In the genomic region with DNA sequence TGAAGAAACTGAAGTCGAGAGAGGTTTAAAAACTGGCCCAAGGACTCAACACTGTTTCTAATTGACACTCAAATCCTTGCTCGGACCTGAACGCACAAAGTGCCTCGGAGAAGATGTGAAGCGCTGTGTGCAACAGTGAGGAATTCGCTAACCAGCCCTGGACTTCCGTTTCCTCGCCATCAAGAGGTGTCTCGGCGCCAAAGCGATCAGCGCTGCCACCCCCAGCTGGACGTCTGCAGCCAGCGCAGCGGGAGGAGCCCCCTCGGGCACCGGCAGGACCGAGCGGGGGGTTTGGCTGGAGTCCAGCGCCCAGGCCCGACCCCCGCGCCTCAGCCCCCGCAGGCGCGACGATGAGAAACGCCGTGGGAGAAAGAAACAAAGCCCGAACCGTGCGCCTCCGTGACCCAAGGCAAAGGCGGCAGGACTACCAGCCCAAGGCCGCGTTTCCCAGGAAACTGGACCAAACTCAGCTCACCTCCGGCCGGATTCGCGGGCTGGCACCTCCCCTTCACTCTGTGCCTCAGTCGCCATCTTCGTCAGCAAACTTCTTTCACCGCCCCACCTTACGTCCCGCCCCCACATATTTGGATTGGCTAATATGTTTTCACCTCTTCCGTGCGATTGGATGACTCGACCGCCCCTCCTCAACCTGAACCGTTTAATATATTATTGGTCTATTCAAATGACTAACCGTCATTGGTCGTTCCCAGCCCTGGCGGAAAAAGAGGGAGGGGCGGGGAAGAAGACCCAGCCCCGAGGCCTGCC, we compare ENCODE assay signal across 8 cellular contexts. TPM values are rescaled to one million over a fixed set of nuclear protein-coding genes. Genes with fewer than 3 reads are reported as not detected.
DNase-seq lines count a peak whose midpoint lies in the region; ATAC-seq and TF ChIP-seq lines count a peak whose summit lies in the region.

A gene with protein sequence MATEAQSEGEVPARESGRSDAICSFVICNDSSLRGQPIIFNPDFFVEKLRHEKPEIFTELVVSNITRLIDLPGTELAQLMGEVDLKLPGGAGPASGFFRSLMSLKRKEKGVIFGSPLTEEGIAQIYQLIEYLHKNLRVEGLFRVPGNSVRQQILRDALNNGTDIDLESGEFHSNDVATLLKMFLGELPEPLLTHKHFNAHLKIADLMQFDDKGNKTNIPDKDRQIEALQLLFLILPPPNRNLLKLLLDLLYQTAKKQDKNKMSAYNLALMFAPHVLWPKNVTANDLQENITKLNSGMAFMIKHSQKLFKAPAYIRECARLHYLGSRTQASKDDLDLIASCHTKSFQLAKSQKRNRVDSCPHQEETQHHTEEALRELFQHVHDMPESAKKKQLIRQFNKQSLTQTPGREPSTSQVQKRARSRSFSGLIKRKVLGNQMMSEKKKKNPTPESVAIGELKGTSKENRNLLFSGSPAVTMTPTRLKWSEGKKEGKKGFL (minus strand): TSS at position 541 of the 765 bp plus-strand sequence. CDS start 10 bp downstream, at position 531.

- H3K27ac Mint-ChIP-seq in T-helper 17 cell, result peak within 1 kb of the TSS; percentile 81
- H3K27ac Mint-ChIP-seq in progenitor cell of endocrine pancreas, result peak within 1 kb of the TSS; percentile 93

- peak within 1 kb of the TSS; percentile 75 for H3K27ac ChIP-seq in angular gyrus (ENCODE audit: low read depth, low read length)
- H3K27ac ChIP-seq in left ventricle myocardium inferior (replicated peaks), result peak within 1 kb of the TSS; percentile 97
- H3K27ac ChIP-seq in urinary bladder (ENCODE audit: low read depth), result peak within 1 kb of the TSS; percentile 90

- H3K9me3 Mint-ChIP-seq in progenitor cell of endocrine pancreas (ENCODE audit: low read depth), result no peaks in the 10 kb centered on the region

- TF ChIP-seq CTCF in left ventricle myocardium inferior (IDR thresholded peaks at IDR 0.05; ENCODE audit: borderline replicate concordance) (no peak), progenitor cell of endocrine pancreas (IDR thresholded peaks at IDR 0.05; ENCODE audit: unreplicated experiment) (peak; percentile 39)

- H3K27me3 ChIP-seq in left ventricle myocardium inferior (ENCODE audit: low read depth), result no peaks in the 10 kb centered on the region

- H3K4me3 Mint-ChIP-seq in T-helper 17 cell (peak within 1 kb of the TSS; percentile 97), progenitor cell of endocrine pancreas (ENCODE audit: low read depth) (peak within 1 kb of the TSS; percentile 92)

- H3K36me3 ChIP-seq in left ventricle myocardium inferior (peaks cover 9% of the 10 kb centered on the region), urinary bladder (ENCODE audit: insufficient read depth) (no peaks in the 10 kb centered on the region)

- H3K4me1 Mint-ChIP-seq in T-helper 17 cell (peaks cover 15% of the 10 kb centered on the region), progenitor cell of endocrine pancreas (ENCODE audit: low read depth) (peaks cover 22% of the 10 kb centered on the region)

- H3K4me3 ChIP-seq in left ventricle myocardium inferior, result peak within 1 kb of the TSS; percentile 97
- peak within 1 kb of the TSS; percentile 65 for H3K4me3 ChIP-seq in urinary bladder (ENCODE audit: low read depth, low read length)

- no peaks in the 10 kb centered on the region for H3K36me3 Mint-ChIP-seq in T-helper 17 cell (ENCODE audit: low read depth)
- H3K36me3 Mint-ChIP-seq in progenitor cell of endocrine pancreas (ENCODE audit: insufficient read depth), result peaks cover 2% of the 10 kb centered on the region

- intact Hi-C loops in left ventricle myocardium inferior (cut with micrococcal nuclease), result no loop called here

- H3K4me1 ChIP-seq in left ventricle myocardium inferior (peaks cover 16% of the 10 kb centered on the region), urinary bladder (ENCODE audit: insufficient read depth) (no peaks in the 10 kb centered on the region)

- TF ChIP-seq POLR2A in GM15510 (IDR thresholded peaks at IDR 0.05; ENCODE audit: borderline replicate concordance, extremely low read depth, insufficient read length), result peak; percentile 69

- under 1% methylated on average over 55 of the region's 55 CpGs for WGBS in urinary bladder

- ATAC-seq in HG02885 (IDR thresholded peaks at IDR 0.05; ENCODE audit: poor library complexity, unreplicated experiment) (peak; percentile 96), T-helper 17 cell (peak; percentile 99)

- H3K27me3 Mint-ChIP-seq in T-helper 17 cell, result no peaks in the 10 kb centered on the region
- no peaks in the 10 kb centered on the region for H3K27me3 Mint-ChIP-seq in progenitor cell of endocrine pancreas

- DNase-seq in NCI-H1694 treated with DMSO at 0.1 percent for 48 hours (lab: John Stamatoyannopoulos, UW) (peak; percentile 98), T-helper 17 cell (peak; percentile 75 to 86 (median 84)), left ventricle myocardium inferior (peak; percentile 93), progenitor cell of endocrine pancreas (ENCODE audit: low spot score, unreplicated experiment) (peak; percentile 84)

- H3K9me3 ChIP-seq in T-helper 17 cell (ENCODE audit: control insufficient read depth, low read length, poor library complexity, severe bottlenecking) (no peaks in the 10 kb centered on the region), left ventricle myocardium inferior (replicated peaks) (no peaks in the 10 kb centered on the region)

RNA-seq across cellular contexts. Expression of the gene that starts here (rescaled TPM):
- total RNA-seq in T-helper 17 cell (10 to 100 TPM in 1 of 2 donors, 1 to 10 TPM in 1; 9.3 to 15.7 TPM), left ventricle myocardium inferior (4.2 TPM), progenitor cell of endocrine pancreas (20.4 and 21.1 TPM in 2 replicates), urinary bladder (21.3 TPM)
- 6.0 TPM for polyA plus RNA-seq in urinary bladder

Comparison
In these comparisons a context has a peak if more than half of its experiments do, and no peak if none do; other contexts are left out.
1. Peak in every context shown above with its lines: DNase-seq, ATAC-seq, H3K4me3 ChIP-seq and H3K27ac ChIP-seq.